In genomic region chr3:24365168-24365567, GRCh38 we compare ENCODE assay signal across 1 cellular context.
TF ChIP-seq lines count a peak whose summit lies in the region.

No MANE protein-coding gene starts in this region.

TF ChIP-seq in HepG2, 621 proteins besides CTCF, POLR2A, EP300 and RAD21 (continued from another document and continues in another):
- TF ChIP-seq, protein P1, sequence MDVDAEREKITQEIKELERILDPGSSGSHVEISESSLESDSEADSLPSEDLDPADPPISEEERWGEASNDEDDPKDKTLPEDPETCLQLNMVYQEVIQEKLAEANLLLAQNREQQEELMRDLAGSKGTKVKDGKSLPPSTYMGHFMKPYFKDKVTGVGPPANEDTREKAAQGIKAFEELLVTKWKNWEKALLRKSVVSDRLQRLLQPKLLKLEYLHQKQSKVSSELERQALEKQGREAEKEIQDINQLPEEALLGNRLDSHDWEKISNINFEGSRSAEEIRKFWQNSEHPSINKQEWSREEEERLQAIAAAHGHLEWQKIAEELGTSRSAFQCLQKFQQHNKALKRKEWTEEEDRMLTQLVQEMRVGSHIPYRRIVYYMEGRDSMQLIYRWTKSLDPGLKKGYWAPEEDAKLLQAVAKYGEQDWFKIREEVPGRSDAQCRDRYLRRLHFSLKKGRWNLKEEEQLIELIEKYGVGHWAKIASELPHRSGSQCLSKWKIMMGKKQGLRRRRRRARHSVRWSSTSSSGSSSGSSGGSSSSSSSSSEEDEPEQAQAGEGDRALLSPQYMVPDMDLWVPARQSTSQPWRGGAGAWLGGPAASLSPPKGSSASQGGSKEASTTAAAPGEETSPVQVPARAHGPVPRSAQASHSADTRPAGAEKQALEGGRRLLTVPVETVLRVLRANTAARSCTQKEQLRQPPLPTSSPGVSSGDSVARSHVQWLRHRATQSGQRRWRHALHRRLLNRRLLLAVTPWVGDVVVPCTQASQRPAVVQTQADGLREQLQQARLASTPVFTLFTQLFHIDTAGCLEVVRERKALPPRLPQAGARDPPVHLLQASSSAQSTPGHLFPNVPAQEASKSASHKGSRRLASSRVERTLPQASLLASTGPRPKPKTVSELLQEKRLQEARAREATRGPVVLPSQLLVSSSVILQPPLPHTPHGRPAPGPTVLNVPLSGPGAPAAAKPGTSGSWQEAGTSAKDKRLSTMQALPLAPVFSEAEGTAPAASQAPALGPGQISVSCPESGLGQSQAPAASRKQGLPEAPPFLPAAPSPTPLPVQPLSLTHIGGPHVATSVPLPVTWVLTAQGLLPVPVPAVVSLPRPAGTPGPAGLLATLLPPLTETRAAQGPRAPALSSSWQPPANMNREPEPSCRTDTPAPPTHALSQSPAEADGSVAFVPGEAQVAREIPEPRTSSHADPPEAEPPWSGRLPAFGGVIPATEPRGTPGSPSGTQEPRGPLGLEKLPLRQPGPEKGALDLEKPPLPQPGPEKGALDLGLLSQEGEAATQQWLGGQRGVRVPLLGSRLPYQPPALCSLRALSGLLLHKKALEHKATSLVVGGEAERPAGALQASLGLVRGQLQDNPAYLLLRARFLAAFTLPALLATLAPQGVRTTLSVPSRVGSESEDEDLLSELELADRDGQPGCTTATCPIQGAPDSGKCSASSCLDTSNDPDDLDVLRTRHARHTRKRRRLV (CRISPR knock-in tag; IDR thresholded peaks at IDR 0.05): no peak
- TF ChIP-seq, protein P2, sequence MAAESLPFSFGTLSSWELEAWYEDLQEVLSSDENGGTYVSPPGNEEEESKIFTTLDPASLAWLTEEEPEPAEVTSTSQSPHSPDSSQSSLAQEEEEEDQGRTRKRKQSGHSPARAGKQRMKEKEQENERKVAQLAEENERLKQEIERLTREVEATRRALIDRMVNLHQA (CRISPR knock-in tag; IDR thresholded peaks at IDR 0.05): no peak
- TF ChIP-seq ZNF619 (CRISPR knock-in tag; IDR thresholded peaks at IDR 0.05) (no peak), RARA (CRISPR knock-in tag; IDR thresholded peaks at IDR 0.05) (peak; percentile 63), ZNF331 (CRISPR knock-in tag; IDR thresholded peaks at IDR 0.05) (peak; percentile 57; the same call in 1 of the 2 replicates), ZNF724P (CRISPR knock-in tag; IDR thresholded peaks at IDR 0.05; ENCODE audit: borderline replicate concordance) (no peak), AGO1 (IDR thresholded peaks at IDR 0.05; ENCODE audit: low read depth, low read length, poor library complexity, severe bottlenecking) (no peak), AKAP8 (CRISPR knock-in tag; IDR thresholded peaks at IDR 0.05) (no peak), ZNF17 (CRISPR knock-in tag; IDR thresholded peaks at IDR 0.05) (no peak), SRSF9 (IDR thresholded peaks at IDR 0.05; ENCODE audit: borderline replicate concordance, insufficient read depth, low read depth, low read length, poor library complexity, severe bottlenecking) (no peak), ESRRA (CRISPR knock-in tag; IDR thresholded peaks at IDR 0.05; ENCODE audit: low read depth) (no peak), ZSCAN12 (CRISPR knock-in tag; IDR thresholded peaks at IDR 0.05) (no peak), PHF20 (CRISPR knock-in tag; IDR thresholded peaks at IDR 0.05) (no peak), ZNF674 (CRISPR knock-in tag; IDR thresholded peaks at IDR 0.05; ENCODE audit: low read depth) (no peak), ZNF614 (CRISPR knock-in tag; IDR thresholded peaks at IDR 0.05; ENCODE audit: borderline replicate concordance) (peak; percentile 61; the same call in 1 of the 2 replicates), CENPX (CRISPR knock-in tag; IDR thresholded peaks at IDR 0.05) (no peak), NR2F2 (IDR thresholded peaks at IDR 0.05; ENCODE audit: borderline replicate concordance, low read depth) (no peak), ZGPAT (CRISPR knock-in tag; IDR thresholded peaks at IDR 0.05) (peak; percentile 50; the same call in 1 of the 2 replicates), ELF3 (CRISPR knock-in tag; IDR thresholded peaks at IDR 0.05) (peak; percentile 89), ZNF576 (CRISPR knock-in tag; IDR thresholded peaks at IDR 0.05) (no peak), HDAC2 (CRISPR knock-in tag; IDR thresholded peaks at IDR 0.05) (peak; percentile 58; the same call in 1 of the 2 replicates), HOXA7 (CRISPR knock-in tag; IDR thresholded peaks at IDR 0.05) (no peak), ETV5 (CRISPR knock-in tag; IDR thresholded peaks at IDR 0.05; ENCODE audit: borderline replicate concordance) (peak; percentile 94), CBFB (CRISPR knock-in tag; IDR thresholded peaks at IDR 0.05) (no peak), TBX3 (IDR thresholded peaks at IDR 0.05; ENCODE audit: borderline replicate concordance) (no peak), ZNF207 (IDR thresholded peaks at IDR 0.05; ENCODE audit: borderline replicate concordance) (no peak), HNRNPH1 (optimal IDR thresholded peaks at IDR 0.05; ENCODE audit: low read depth, low read length) (no peak), ZNF563 (CRISPR knock-in tag; IDR thresholded peaks at IDR 0.05) (no peak), WIZ (CRISPR knock-in tag; IDR thresholded peaks at IDR 0.05) (no peak), RNF2 (conservative IDR thresholded peaks at IDR 0.05; ENCODE audit: low read depth) (no peak), BCL3 (CRISPR knock-in tag; IDR thresholded peaks at IDR 0.05) (no peak), KMT2A (CRISPR knock-in tag; IDR thresholded peaks at IDR 0.05) (peak; percentile 58; the same call in 1 of the 2 replicates), MLX (CRISPR knock-in tag; IDR thresholded peaks at IDR 0.05) (no peak), TCF7L2 (IDR thresholded peaks at IDR 0.05; ENCODE audit: low read depth, low read length) (no peak), ETV6 (CRISPR knock-in tag; conservative IDR thresholded peaks at IDR 0.05) (no peak), MZF1 (CRISPR knock-in tag; IDR thresholded peaks at IDR 0.05; ENCODE audit: borderline replicate concordance) (no peak), RORA (CRISPR knock-in tag; IDR thresholded peaks at IDR 0.05) (no peak), KDM2A (CRISPR knock-in tag; IDR thresholded peaks at IDR 0.05; ENCODE audit: borderline replicate concordance, low read depth) (peak; percentile 39; the same call in 1 of the 2 replicates), ZNF260 (CRISPR knock-in tag; IDR thresholded peaks at IDR 0.05; ENCODE audit: borderline replicate concordance, low read depth) (no peak), GABPB1 (CRISPR knock-in tag; IDR thresholded peaks at IDR 0.05) (no peak), MIER2 (CRISPR knock-in tag; IDR thresholded peaks at IDR 0.05) (0 out of 2 replicates have a peak, but pooled peaks have one; percentile 31)
- TF ChIP-seq, protein P3, sequence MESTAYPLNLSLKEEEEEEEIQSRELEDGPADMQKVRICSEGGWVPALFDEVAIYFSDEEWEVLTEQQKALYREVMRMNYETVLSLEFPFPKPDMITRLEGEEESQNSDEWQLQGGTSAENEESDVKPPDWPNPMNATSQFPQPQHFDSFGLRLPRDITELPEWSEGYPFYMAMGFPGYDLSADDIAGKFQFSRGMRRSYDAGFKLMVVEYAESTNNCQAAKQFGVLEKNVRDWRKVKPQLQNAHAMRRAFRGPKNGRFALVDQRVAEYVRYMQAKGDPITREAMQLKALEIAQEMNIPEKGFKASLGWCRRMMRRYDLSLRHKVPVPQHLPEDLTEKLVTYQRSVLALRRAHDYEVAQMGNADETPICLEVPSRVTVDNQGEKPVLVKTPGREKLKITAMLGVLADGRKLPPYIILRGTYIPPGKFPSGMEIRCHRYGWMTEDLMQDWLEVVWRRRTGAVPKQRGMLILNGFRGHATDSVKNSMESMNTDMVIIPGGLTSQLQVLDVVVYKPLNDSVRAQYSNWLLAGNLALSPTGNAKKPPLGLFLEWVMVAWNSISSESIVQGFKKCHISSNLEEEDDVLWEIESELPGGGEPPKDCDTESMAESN (CRISPR knock-in tag; conservative IDR thresholded peaks at IDR 0.05): no peak
- TF ChIP-seq, protein P4, sequence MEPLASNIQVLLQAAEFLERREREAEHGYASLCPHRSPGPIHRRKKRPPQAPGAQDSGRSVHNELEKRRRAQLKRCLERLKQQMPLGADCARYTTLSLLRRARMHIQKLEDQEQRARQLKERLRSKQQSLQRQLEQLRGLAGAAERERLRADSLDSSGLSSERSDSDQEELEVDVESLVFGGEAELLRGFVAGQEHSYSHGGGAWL (CRISPR knock-in tag; IDR thresholded peaks at IDR 0.05): no peak
- TF ChIP-seq, protein P5, sequence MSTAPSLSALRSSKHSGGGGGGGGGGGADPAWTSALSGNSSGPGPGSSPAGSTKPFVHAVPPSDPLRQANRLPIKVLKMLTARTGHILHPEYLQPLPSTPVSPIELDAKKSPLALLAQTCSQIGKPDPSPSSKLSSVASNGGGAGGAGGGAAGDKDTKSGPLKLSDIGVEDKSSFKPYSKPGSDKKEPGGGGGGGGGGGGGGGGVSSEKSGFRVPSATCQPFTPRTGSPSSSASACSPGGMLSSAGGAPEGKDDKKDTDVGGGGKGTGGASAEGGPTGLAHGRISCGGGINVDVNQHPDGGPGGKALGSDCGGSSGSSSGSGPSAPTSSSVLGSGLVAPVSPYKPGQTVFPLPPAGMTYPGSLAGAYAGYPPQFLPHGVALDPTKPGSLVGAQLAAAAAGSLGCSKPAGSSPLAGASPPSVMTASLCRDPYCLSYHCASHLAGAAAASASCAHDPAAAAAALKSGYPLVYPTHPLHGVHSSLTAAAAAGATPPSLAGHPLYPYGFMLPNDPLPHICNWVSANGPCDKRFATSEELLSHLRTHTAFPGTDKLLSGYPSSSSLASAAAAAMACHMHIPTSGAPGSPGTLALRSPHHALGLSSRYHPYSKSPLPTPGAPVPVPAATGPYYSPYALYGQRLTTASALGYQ (CRISPR knock-in tag; IDR thresholded peaks at IDR 0.05): no peak
- TF ChIP-seq, protein P6, sequence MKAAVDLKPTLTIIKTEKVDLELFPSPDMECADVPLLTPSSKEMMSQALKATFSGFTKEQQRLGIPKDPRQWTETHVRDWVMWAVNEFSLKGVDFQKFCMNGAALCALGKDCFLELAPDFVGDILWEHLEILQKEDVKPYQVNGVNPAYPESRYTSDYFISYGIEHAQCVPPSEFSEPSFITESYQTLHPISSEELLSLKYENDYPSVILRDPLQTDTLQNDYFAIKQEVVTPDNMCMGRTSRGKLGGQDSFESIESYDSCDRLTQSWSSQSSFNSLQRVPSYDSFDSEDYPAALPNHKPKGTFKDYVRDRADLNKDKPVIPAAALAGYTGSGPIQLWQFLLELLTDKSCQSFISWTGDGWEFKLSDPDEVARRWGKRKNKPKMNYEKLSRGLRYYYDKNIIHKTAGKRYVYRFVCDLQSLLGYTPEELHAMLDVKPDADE (CRISPR knock-in tag; IDR thresholded peaks at IDR 0.05): no peak
- TF ChIP-seq, protein P7, sequence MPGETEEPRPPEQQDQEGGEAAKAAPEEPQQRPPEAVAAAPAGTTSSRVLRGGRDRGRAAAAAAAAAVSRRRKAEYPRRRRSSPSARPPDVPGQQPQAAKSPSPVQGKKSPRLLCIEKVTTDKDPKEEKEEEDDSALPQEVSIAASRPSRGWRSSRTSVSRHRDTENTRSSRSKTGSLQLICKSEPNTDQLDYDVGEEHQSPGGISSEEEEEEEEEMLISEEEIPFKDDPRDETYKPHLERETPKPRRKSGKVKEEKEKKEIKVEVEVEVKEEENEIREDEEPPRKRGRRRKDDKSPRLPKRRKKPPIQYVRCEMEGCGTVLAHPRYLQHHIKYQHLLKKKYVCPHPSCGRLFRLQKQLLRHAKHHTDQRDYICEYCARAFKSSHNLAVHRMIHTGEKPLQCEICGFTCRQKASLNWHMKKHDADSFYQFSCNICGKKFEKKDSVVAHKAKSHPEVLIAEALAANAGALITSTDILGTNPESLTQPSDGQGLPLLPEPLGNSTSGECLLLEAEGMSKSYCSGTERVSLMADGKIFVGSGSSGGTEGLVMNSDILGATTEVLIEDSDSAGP (CRISPR knock-in tag; IDR thresholded peaks at IDR 0.05; ENCODE audit: borderline replicate concordance): no peak
